Comparison of ENCODE assay signal across 9 cellular contexts in genomic region chr3:14780927-14781507, GRCh38. TPM values are rescaled to one million over a fixed set of nuclear protein-coding genes. Genes with fewer than 3 reads are reported as not detected.
A peak's percentile ranks its signal among the peaks of the same experiment; 100 is the strongest.
DNase-seq lines count a peak whose midpoint lies in the region; ATAC-seq, FAIRE-seq and TF ChIP-seq lines count a peak whose summit lies in the region.
"Had no signal": no experiment of that assay in that cellular context is flagged by ENCODE, and none has a peak within 500 bp of the region (broad histone marks: within the 10 kb centered on the region; RNA-seq: fewer than 3 reads in every experiment).

No MANE protein-coding gene starts in this region.

- H3K4me3 Mint-ChIP-seq in activated naive CD4-positive, alpha-beta T cell treated with anti-CD3 and anti-CD28 coated beads for 36 hours = no peak overlapping the region
- H3K4me3 Mint-ChIP-seq: dendritic cell treated with granulocyte-macrophage colony-stimulating factor and Interleukin-4, amounts not matched to agents 40 ng/mL and 50 ng/mL, for 4 days had no signal

- H3K36me3 ChIP-seq in K562 (ENCODE audit: control insufficient read depth, insufficient read depth, low read length) = no peaks in the 10 kb centered on the region

- ATAC-seq in HG02623 (IDR thresholded peaks at IDR 0.05; ENCODE audit: unreplicated experiment) (peak; percentile 82), K562 (peak; percentile 100), left colon (peak; percentile 97), HG02981 (IDR thresholded peaks at IDR 0.05; ENCODE audit: unreplicated experiment) (no peak)

- peaks cover 3% of the 10 kb centered on the region for H3K27me3 Mint-ChIP-seq in activated naive CD4-positive, alpha-beta T cell treated with anti-CD3 and anti-CD28 coated beads for 36 hours (ENCODE audit: low read depth)

- intact Hi-C loops in activated naive CD4-positive, alpha-beta T cell treated with anti-CD3 and anti-CD28 coated beads for 36 hours (cut with micrococcal nuclease) = loop anchor here (1.0 to 2.0 kb wide), 3 partner anchors 108 to 272 kb away; no protein-coding TSS in a partner anchor
- intact Hi-C loops in K562 (cut with micrococcal nuclease) (loop anchor here (1.0 to 5.0 kb wide), 4 partner anchors 108 to 884 kb away; no protein-coding TSS in a partner anchor), left colon (cut with DNase I, micrococcal nuclease) (no loop called here)

- no peak for TF ChIP-seq POLR2A in K562 (conservative IDR thresholded peaks at IDR 0.05)

- no peaks in the 10 kb centered on the region for H3K9me1 ChIP-seq in K562 (ENCODE audit: control insufficient read depth, insufficient read depth, low read length)

- H2AFZ ChIP-seq in K562 (ENCODE audit: low read depth, low read length) = no peak overlapping the region

- no peaks in the 10 kb centered on the region for H3K36me3 Mint-ChIP-seq in activated naive CD4-positive, alpha-beta T cell treated with anti-CD3 and anti-CD28 coated beads for 36 hours (ENCODE audit: low read depth)

- BruUV-seq in K562 (replicated peaks; lab: Mats Ljungman, UMichigan) = no TSS peak

- H3K9me3 Mint-ChIP-seq in activated naive CD4-positive, alpha-beta T cell treated with anti-CD3 and anti-CD28 coated beads for 36 hours = peaks cover 11% of the 10 kb centered on the region

- H4K20me1 ChIP-seq in K562 (replicated peaks; ENCODE audit: control insufficient read depth, insufficient read depth, low read length) = no peaks in the 10 kb centered on the region

- no peaks in the 10 kb centered on the region for H3K4me1 Mint-ChIP-seq in activated naive CD4-positive, alpha-beta T cell treated with anti-CD3 and anti-CD28 coated beads for 36 hours (ENCODE audit: low read depth)

- no peaks in the 10 kb centered on the region; the same call in 1 of the 2 replicates for H3K9me3 ChIP-seq in K562 (replicated peaks; ENCODE audit: control insufficient read depth, insufficient read depth, low read depth, low read length)

- no peaks in the 10 kb centered on the region for H3K4me1 ChIP-seq in K562 (replicated peaks in 1 of 2; ENCODE audit: control insufficient read depth in 2 of 2, insufficient read depth in 2 of 2, low read length in 2 of 2)

- H3K4me2 ChIP-seq in K562 (ENCODE audit: insufficient read depth, low read length) = no peak overlapping the region

- under 1% methylated on average over 12 of the region's 12 CpGs for WGBS in K562 (ENCODE audit: insufficient coverage, low coverage, missing lambda C conversion rate)

- peaks cover 13 to 31% of the 10 kb centered on the region in 2 experiments for H3K27me3 ChIP-seq in K562 (ENCODE audit: control insufficient read depth in 2 of 2, insufficient read depth in 2 of 2, low read length in 2 of 2)

- TF ChIP-seq RAD21 in K562 (CRISPR knock-in tag; conservative IDR thresholded peaks at IDR 0.05 in 1 of 2, IDR thresholded peaks at IDR 0.05 in 1 of 2) = peak; percentile 71 to 94

- in situ Hi-C loops in K562 (cut with MboI) = no loop called here

- no peaks in the 10 kb centered on the region for H3K79me2 ChIP-seq in K562 (ENCODE audit: control insufficient read depth, insufficient read depth, low read length)

- POLR2A ChIA-PET in K562 (lab: Yijun Ruan, JAX) = interaction anchor here (0.8 to 2.0 kb wide), 9 partner anchors 12 to 166 kb away, joined by 3 to 8 read pairs (median 3); no protein-coding TSS in a partner anchor

- H3K27ac Mint-ChIP-seq in activated naive CD4-positive, alpha-beta T cell treated with anti-CD3 and anti-CD28 coated beads for 36 hours = no peak overlapping the region
- H3K27ac Mint-ChIP-seq: dendritic cell treated with granulocyte-macrophage colony-stimulating factor and Interleukin-4, amounts not matched to agents 40 ng/mL and 50 ng/mL, for 4 days had no signal

- DNase-seq in activated naive CD4-positive, alpha-beta T cell treated with anti-CD3 and anti-CD28 coated beads for 36 hours = peak; percentile 64
- no peak for DNase-seq in activated naive CD4-positive, alpha-beta T cell treated with Interleukin-2 at 50 U/mL for 16 hours
- DNase-seq in NCI-H748 treated with DMSO at 0.1 percent for 48 hours (lab: John Stamatoyannopoulos, UW) = peak; percentile 6
- peak; percentile 43 to 77 (median 60) for DNase-seq in K562 (ENCODE audit: extremely low read depth in 1 of 4, low spot score in 3 of 4)
- DNase-seq in left colon = peak; percentile 58 to 78
- no peak for DNase-seq in occipital lobe (lab: John Stamatoyannopoulos, UW)

- FAIRE-seq in K562 (lab: Jason Lieb, UNC) = peak; percentile 92

- TF ChIP-seq EP300 in K562 (IDR thresholded peaks at IDR 0.05; ENCODE audit: low read length) = no peak

- no peak overlapping the region for H3K27ac ChIP-seq in K562 (ENCODE audit: extremely low read depth, low read depth, low read length)

- no peak overlapping the region for H3K9ac ChIP-seq in K562 (ENCODE audit: insufficient read depth in 1 of 2, low read depth in 2 of 2, low read length in 2 of 2)

- H3K4me3 ChIP-seq in K562 = no peak overlapping the region

- TF ChIP-seq CTCF in K562 (IDR thresholded peaks at IDR 0.05 in 2 of 3, conservative IDR thresholded peaks at IDR 0.05 in 1 of 3; ENCODE audit: insufficient read depth in 2 of 3, low read depth in 1 of 3, low read length in 3 of 3) = peak; percentile 89 to 90 (median 90)

- CTCF ChIA-PET in activated naive CD4-positive, alpha-beta T cell treated with anti-CD3 and anti-CD28 coated beads for 36 hours (lab: Charles Lee) = interaction anchor here (0.8 to 2.1 kb wide), 9 partner anchors 9 to 233 kb away, joined by 3 to 14 read pairs (median 4); partner anchors contain the start of gene C3orf20
- CTCF ChIA-PET in K562 (lab: Yijun Ruan, JAX; ENCODE audit: low intra/inter-chr PET ratio) = interaction anchor here (0.7 to 1.1 kb wide), 4 partner anchors 106 to 147 kb away, joined by 3 to 6 read pairs (median 5); no protein-coding TSS in a partner anchor

TF ChIP-seq in K562, 482 proteins besides CTCF, POLR2A, EP300 and RAD21 (continues in another document):
- TF ChIP-seq, protein P1, sequence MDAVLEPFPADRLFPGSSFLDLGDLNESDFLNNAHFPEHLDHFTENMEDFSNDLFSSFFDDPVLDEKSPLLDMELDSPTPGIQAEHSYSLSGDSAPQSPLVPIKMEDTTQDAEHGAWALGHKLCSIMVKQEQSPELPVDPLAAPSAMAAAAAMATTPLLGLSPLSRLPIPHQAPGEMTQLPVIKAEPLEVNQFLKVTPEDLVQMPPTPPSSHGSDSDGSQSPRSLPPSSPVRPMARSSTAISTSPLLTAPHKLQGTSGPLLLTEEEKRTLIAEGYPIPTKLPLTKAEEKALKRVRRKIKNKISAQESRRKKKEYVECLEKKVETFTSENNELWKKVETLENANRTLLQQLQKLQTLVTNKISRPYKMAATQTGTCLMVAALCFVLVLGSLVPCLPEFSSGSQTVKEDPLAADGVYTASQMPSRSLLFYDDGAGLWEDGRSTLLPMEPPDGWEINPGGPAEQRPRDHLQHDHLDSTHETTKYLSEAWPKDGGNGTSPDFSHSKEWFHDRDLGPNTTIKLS (IDR thresholded peaks at IDR 0.05; ENCODE audit: borderline replicate concordance, low read depth) = no peak
- TF ChIP-seq STAG1 (CRISPR knock-in tag; IDR thresholded peaks at IDR 0.05; ENCODE audit: borderline replicate concordance) = peak; percentile 55; the same call in 1 of the 2 replicates
- 0 out of 2 replicates have a peak, but pooled peaks have one; percentile 35 for TF ChIP-seq TEAD4 (IDR thresholded peaks at IDR 0.05; ENCODE audit: low read length)
- no peak for TF ChIP-seq TEAD4 (CRISPR knock-in tag; IDR thresholded peaks at IDR 0.05; ENCODE audit: borderline replicate concordance)
- no peak for TF ChIP-seq ZNF133 (CRISPR knock-in tag; IDR thresholded peaks at IDR 0.05)
- TF ChIP-seq CAMTA2 (CRISPR knock-in tag; conservative IDR thresholded peaks at IDR 0.05) = no peak
- no peak for TF ChIP-seq C11orf30 (IDR thresholded peaks at IDR 0.05; ENCODE audit: low read depth)
- no peak for TF ChIP-seq ZBTB8A (IDR thresholded peaks at IDR 0.05; ENCODE audit: partially characterized antibody)
- TF ChIP-seq, protein P2, sequence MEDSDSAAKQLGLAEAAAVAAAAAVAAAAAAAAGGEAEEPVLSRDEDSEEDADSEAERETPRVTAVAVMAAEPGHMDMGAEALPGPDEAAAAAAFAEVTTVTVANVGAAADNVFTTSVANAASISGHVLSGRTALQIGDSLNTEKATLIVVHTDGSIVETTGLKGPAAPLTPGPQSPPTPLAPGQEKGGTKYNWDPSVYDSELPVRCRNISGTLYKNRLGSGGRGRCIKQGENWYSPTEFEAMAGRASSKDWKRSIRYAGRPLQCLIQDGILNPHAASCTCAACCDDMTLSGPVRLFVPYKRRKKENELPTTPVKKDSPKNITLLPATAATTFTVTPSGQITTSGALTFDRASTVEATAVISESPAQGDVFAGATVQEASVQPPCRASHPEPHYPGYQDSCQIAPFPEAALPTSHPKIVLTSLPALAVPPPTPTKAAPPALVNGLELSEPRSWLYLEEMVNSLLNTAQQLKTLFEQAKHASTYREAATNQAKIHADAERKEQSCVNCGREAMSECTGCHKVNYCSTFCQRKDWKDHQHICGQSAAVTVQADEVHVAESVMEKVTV (CRISPR knock-in tag; IDR thresholded peaks at IDR 0.05) = peak; percentile 65
- TF ChIP-seq ETV1 (tag; conservative IDR thresholded peaks at IDR 0.05; ENCODE audit: low read depth) = no peak
- TF ChIP-seq HOXB6 (CRISPR knock-in tag; IDR thresholded peaks at IDR 0.05; ENCODE audit: borderline replicate concordance) = no peak
- TF ChIP-seq XRCC5 (IDR thresholded peaks at IDR 0.05; ENCODE audit: low read depth, low read length) = no peak

RNA-seq across cellular contexts. Expression of gene FGD5, which starts 37.7 kb away (rescaled TPM):
- not detected for total RNA-seq in activated naive CD4-positive, alpha-beta T cell treated with anti-CD3 and anti-CD28 coated beads for 36 hours
- total RNA-seq in K562 (2011; cell fraction: chromatin; rRNA removed; ENCODE audit: low replicate concordance) = not detected in 2 replicates
- not detected in 2 replicates for total RNA-seq in K562 (2011; cell fraction: nucleolus; rRNA removed)
- total RNA-seq in K562 (2011; cell fraction: nucleoplasm; rRNA removed) = not detected in 2 replicates
- total RNA-seq in K562 (2014; rRNA removed) (not detected in 2 replicates), K562 (2014; rRNA removed; fragmentation: Illumina TruSeq; extraction: Trizol) (not detected in 2 replicates), K562 (2015; rRNA removed; fragmentation: Illumina TruSeq; extraction: Trizol) (not detected in 2 replicates), K562 (2021) (0.13 and 0.18 TPM in 2 replicates), left colon (1 to 10 TPM; 5.8 to 9.8 TPM), occipital lobe (2.7 TPM)
- polyA plus RNA-seq in K562 (2011; rRNA removed) (not detected in 2 replicates), K562 (2014; fragmentation: Illumina TruSeq; extraction: Trizol) (not detected in 2 replicates), K562 (2014; fragmentation: Nextera tagmentation; extraction: Ambion mirVana) (not detected), K562 (2014; rRNA removed) (not detected in 2 replicates)
- polyA plus RNA-seq in K562 (2011; cell fraction: cytosol; rRNA removed) = not detected in 2 replicates
- polyA plus RNA-seq in K562 (2011; cell fraction: nucleus; rRNA removed) = not detected in 2 replicates
- polyA plus RNA-seq in K562 (2012) = not detected in 2 replicates
- polyA minus RNA-seq in K562 (2011; rRNA and poly(A)+ RNA removed) = not detected in 2 replicates
- not detected in 2 replicates for polyA minus RNA-seq in K562 (2011; cell fraction: cytosol; rRNA and poly(A)+ RNA removed)
- polyA minus RNA-seq in K562 (2011; cell fraction: nucleus; rRNA and poly(A)+ RNA removed) = not detected in 2 replicates

Comparison
In these comparisons a context has a peak if more than half of its experiments do, and no peak if none do; other contexts are left out.
1. DNase-seq: peak in activated naive CD4-positive, alpha-beta T cell treated with anti-CD3 and anti-CD28 coated beads for 36 hours (single experiment), NCI-H748 treated with DMSO at 0.1 percent for 48 hours (single experiment), K562 (4 of 4) and left colon (2 of 2); none in activated naive CD4-positive, alpha-beta T cell treated with Interleukin-2 at 50 U/mL for 16 hours (single experiment) and occipital lobe (single experiment).
2. intact Hi-C loops: an anchor here in activated naive CD4-positive, alpha-beta T cell treated with anti-CD3 and anti-CD28 coated beads for 36 hours (1.0 to 2.0 kb wide) and K562 (1.0 to 5.0 kb wide); none called in left colon.